11 cellular contexts compared by ENCODE assay signal in the genomic region with DNA sequence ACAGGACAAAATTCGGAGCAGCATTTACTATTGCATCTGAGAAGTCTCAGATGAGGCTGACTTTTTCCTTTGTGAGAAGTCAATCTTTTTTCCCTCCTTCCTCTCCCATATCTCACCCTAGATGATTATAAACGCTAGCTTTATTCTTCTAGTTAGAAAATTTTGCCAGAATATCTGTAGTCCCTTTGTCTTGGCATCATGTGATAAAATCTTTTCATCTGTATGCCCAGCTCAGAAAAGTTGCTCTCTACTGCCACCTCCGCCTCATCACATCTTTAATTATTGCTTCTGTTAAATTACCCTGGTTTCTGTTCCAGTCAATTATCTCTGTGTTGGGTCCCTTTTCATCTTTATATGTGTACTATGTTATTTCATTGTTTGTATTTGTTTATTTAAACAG.
DNase-seq lines count a peak whose midpoint lies in the region; ATAC-seq and TF ChIP-seq lines count a peak whose summit lies in the region.
"Had no signal": no experiment of that assay in that cellular context is flagged by ENCODE, and none has a peak within 500 bp of the region (broad histone marks: within the 10 kb centered on the region; RNA-seq: fewer than 3 reads in every experiment).

No MANE protein-coding gene starts in this region.

- H3K27me3 Mint-ChIP-seq in endothelial cell (ENCODE audit: unreplicated experiment) = no peaks in the 10 kb centered on the region

- no peak overlapping the region for H2AFZ ChIP-seq in OCI-LY7 (ENCODE audit: low read length)

- no peaks in the 10 kb centered on the region for H3K36me3 Mint-ChIP-seq in endothelial cell (ENCODE audit: low read depth, unreplicated experiment)

- H3K9me3 ChIP-seq in OCI-LY7 (ENCODE audit: low read length) = no peaks in the 10 kb centered on the region

- no peaks in the 10 kb centered on the region for H3K4me1 Mint-ChIP-seq in endothelial cell (ENCODE audit: unreplicated experiment)

- H4K20me1 ChIP-seq in OCI-LY7 (ENCODE audit: insufficient read depth, low read length) = no peaks in the 10 kb centered on the region

- POLR2A ChIA-PET in OCI-LY7 (lab: Charles Lee) = interaction anchor here (0.5 kb wide), 1 partner anchor 921 kb away, joined by 3 read pairs; no protein-coding TSS in a partner anchor

- H3K9me2 ChIP-seq in OCI-LY7 (ENCODE audit: insufficient read depth, low read length) = no peaks in the 10 kb centered on the region

- ATAC-seq in HG02973 (IDR thresholded peaks at IDR 0.05; ENCODE audit: unreplicated experiment) (no peak), HG03354 (IDR thresholded peaks at IDR 0.05; ENCODE audit: poor library complexity, severe bottlenecking, unreplicated experiment) (no peak), HG02763 (IDR thresholded peaks at IDR 0.05; ENCODE audit: unreplicated experiment) (no peak)

- CTCF ChIA-PET in OCI-LY7 (lab: Charles Lee; ENCODE audit: unreplicated experiment) = interaction anchor here (0.6 kb wide), 1 partner anchor 19 kb away, joined by 3 read pairs; no protein-coding TSS in a partner anchor

- H3K79me2 ChIP-seq in OCI-LY7 (ENCODE audit: insufficient read depth, low read depth, low read length) = no peaks in the 10 kb centered on the region

- intact Hi-C loops in OCI-LY7 (cut with micrococcal nuclease; ENCODE audit: unreplicated experiment) = no loop called here

- peak; percentile 67 for TF ChIP-seq CTCF in OCI-LY7 (conservative IDR thresholded peaks at IDR 0.05; ENCODE audit: low read length)
- TF ChIP-seq CTCF in endothelial cell (IDR thresholded peaks at IDR 0.05; ENCODE audit: unreplicated experiment) = peak; percentile 23
- peak; percentile 43 for TF ChIP-seq CTCF in retinal pigment epithelial cell (conservative IDR thresholded peaks at IDR 0.05; ENCODE audit: low read depth, low read length)

- H3K27ac ChIP-seq in OCI-LY7 (ENCODE audit: low read depth, low read length, poor library complexity, severe bottlenecking) = no peak overlapping the region
- H3K27ac ChIP-seq: epithelial cell of prostate had no signal

- no peak overlapping the region for H3K4me3 Mint-ChIP-seq in endothelial cell (ENCODE audit: unreplicated experiment)

- no peak overlapping the region for H3K27ac Mint-ChIP-seq in endothelial cell (ENCODE audit: unreplicated experiment)

- no TSS peak for BruUV-seq in OCI-LY7 (replicated peaks; lab: Mats Ljungman, UMichigan)

- no peaks in the 10 kb centered on the region for H3K9me3 Mint-ChIP-seq in endothelial cell (ENCODE audit: unreplicated experiment)

- no peaks in the 10 kb centered on the region for H3K36me3 ChIP-seq in OCI-LY7 (ENCODE audit: insufficient read depth, low read length)

- DNase-seq in NCI-H2171 treated with DMSO at 0.1 percent for 48 hours (lab: John Stamatoyannopoulos, UW) = peak; percentile 19
- no peak for DNase-seq in NCI-H2171 (lab: John Stamatoyannopoulos, UW)
- no peak for DNase-seq in OCI-LY7 (ENCODE audit: low spot score)
- no peak for DNase-seq in endothelial cell (ENCODE audit: low spot score)
- DNase-seq in retinal pigment epithelial cell (ENCODE audit: low read depth) = no peak
- DNase-seq: amniotic stem cell, GDM1 had no signal

- no peak overlapping the region for H3K4me2 ChIP-seq in OCI-LY7 (ENCODE audit: low read length)

- H3K4me3 ChIP-seq in OCI-LY7 (ENCODE audit: low read depth, low read length, poor library complexity, severe bottlenecking) = no peak overlapping the region
- H3K4me3 ChIP-seq in retinal pigment epithelial cell (ENCODE audit: low read length) = no peak overlapping the region

- no peaks in the 10 kb centered on the region for H3K4me1 ChIP-seq in OCI-LY7 (ENCODE audit: insufficient read depth, low read length, poor library complexity, severe bottlenecking)
